ENCODE assay signal across 8 cellular contexts in the genomic region with DNA sequence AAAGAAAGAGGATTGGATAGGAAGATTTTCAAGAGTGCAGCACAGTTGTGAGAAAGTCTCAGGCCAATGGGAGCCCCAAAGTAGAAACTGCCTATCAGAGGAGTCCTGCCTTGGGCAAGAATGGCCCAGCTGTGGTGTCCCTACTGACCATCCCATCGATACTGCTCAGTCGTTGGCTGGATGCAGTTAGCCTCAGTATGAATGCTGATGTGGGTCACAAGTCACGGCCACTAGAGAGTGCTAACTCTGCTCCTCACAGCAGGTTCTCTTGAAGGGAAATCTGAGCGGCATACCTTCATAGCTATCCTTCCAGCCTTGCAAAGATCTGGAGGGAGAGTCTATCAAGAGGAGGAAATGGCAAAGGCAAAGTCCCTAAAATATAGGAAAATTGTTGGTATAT. TPM values are rescaled to one million over a fixed set of nuclear protein-coding genes. Genes with fewer than 3 reads are reported as not detected.
DNase-seq lines count a peak whose midpoint lies in the region; ATAC-seq and TF ChIP-seq lines count a peak whose summit lies in the region.
"Had no signal": no experiment of that assay in that cellular context is flagged by ENCODE, and none has a peak within 500 bp of the region (broad histone marks: within the 10 kb centered on the region; RNA-seq: fewer than 3 reads in every experiment).

No MANE protein-coding gene starts in this region.

- peak overlapping the region; percentile 65 for H2AFZ ChIP-seq in neural progenitor cell (replicated peaks)

- no peaks in the 10 kb centered on the region for H3K27me3 ChIP-seq in neural progenitor cell

- no peak overlapping the region for H3K4me3 ChIP-seq in neural progenitor cell

- TF ChIP-seq CTCF in GM12872 (IDR thresholded peaks at IDR 0.05; ENCODE audit: insufficient read depth, low read depth, low read length) (peak; percentile 45; the same call in 2 of the 3 replicates), neural progenitor cell (IDR thresholded peaks at IDR 0.05) (peak; percentile 39)

- H3K27ac ChIP-seq in neural progenitor cell = no peak overlapping the region

- no peak overlapping the region for H3K4me2 ChIP-seq in neural progenitor cell

- H3F3A ChIP-seq in neural progenitor cell (ENCODE audit: low read depth) = no peaks in the 10 kb centered on the region

- H3K36me3 Mint-ChIP-seq in neural progenitor cell = no peaks in the 10 kb centered on the region
- no peaks in the 10 kb centered on the region for H3K36me3 Mint-ChIP-seq in activated T-helper 17 cell treated with anti-CD3 and anti-CD28 coated beads, Interleukin-2, amount 50 U/mL, for 72 hours (ENCODE audit: low read depth)

- no peaks in the 10 kb centered on the region for H3K36me3 ChIP-seq in neural progenitor cell

- peak; percentile 40 for DNase-seq in dermis blood vessel endothelial cell
- DNase-seq in neural progenitor cell (ENCODE audit: low spot score) = peak; percentile 46
- DNase-seq: stimulated activated CD4-positive, alpha-beta T cell treated with anti-CD3 and anti-CD28 coated beads, Interleukin-4, amount 100 ng/mL, for 1 hour had no signal

- ATAC-seq in HG03378 (IDR thresholded peaks at IDR 0.05; ENCODE audit: unreplicated experiment) (peak; percentile 44), HG02981 (IDR thresholded peaks at IDR 0.05; ENCODE audit: unreplicated experiment) (no peak), GM21367 (IDR thresholded peaks at IDR 0.05; ENCODE audit: unreplicated experiment) (no peak)
- ATAC-seq in activated T-helper 17 cell treated with anti-CD3 and anti-CD28 coated beads, Interleukin-2, amount 50 U/mL, for 72 hours (replicated peaks) = no peak

- H3K9ac ChIP-seq in neural progenitor cell = no peak overlapping the region

- peaks cover 2% of the 10 kb centered on the region for H3K4me1 Mint-ChIP-seq in neural progenitor cell
- H3K4me1 Mint-ChIP-seq in activated T-helper 17 cell treated with anti-CD3 and anti-CD28 coated beads, Interleukin-2, amount 50 U/mL, for 72 hours = no peaks in the 10 kb centered on the region

- H3K9me3 Mint-ChIP-seq in neural progenitor cell = no peaks in the 10 kb centered on the region
- no peaks in the 10 kb centered on the region for H3K9me3 Mint-ChIP-seq in activated T-helper 17 cell treated with anti-CD3 and anti-CD28 coated beads, Interleukin-2, amount 50 U/mL, for 72 hours

- no peak overlapping the region for H3K4me3 Mint-ChIP-seq in neural progenitor cell
- H3K4me3 Mint-ChIP-seq in activated T-helper 17 cell treated with anti-CD3 and anti-CD28 coated beads, Interleukin-2, amount 50 U/mL, for 72 hours = no peak overlapping the region

- no peaks in the 10 kb centered on the region for H3K9me3 ChIP-seq in neural progenitor cell (ENCODE audit: low read depth)

- no peaks in the 10 kb centered on the region for H3K27me3 Mint-ChIP-seq in neural progenitor cell (ENCODE audit: insufficient read depth, low read depth)
- H3K27me3 Mint-ChIP-seq in activated T-helper 17 cell treated with anti-CD3 and anti-CD28 coated beads, Interleukin-2, amount 50 U/mL, for 72 hours = peaks cover 15% of the 10 kb centered on the region

- H3K4me1 ChIP-seq in neural progenitor cell = no peaks in the 10 kb centered on the region

- no peaks in the 10 kb centered on the region for H4K20me1 ChIP-seq in neural progenitor cell (ENCODE audit: low read depth)

- no peaks in the 10 kb centered on the region for H3K79me2 ChIP-seq in neural progenitor cell (ENCODE audit: low read depth)

- no peak overlapping the region for H3K27ac Mint-ChIP-seq in neural progenitor cell
- H3K27ac Mint-ChIP-seq in activated T-helper 17 cell treated with anti-CD3 and anti-CD28 coated beads, Interleukin-2, amount 50 U/mL, for 72 hours = no peak overlapping the region

RNA-seq across cellular contexts. Expression of a gene that starts 11.6 kb away (rescaled TPM):
- total RNA-seq in dermis blood vessel endothelial cell (10.6 and 15.3 TPM in 2 replicates), neural progenitor cell (ENCODE audit: low replicate concordance) (73.2 and 172 TPM in 2 replicates)
- 10 to 100 TPM; 31.3 to 32.5 TPM for total RNA-seq in activated T-helper 17 cell treated with anti-CD3 and anti-CD28 coated beads, Interleukin-2, amount 50 U/mL, for 72 hours

RNA-seq across cellular contexts. Expression of a gene that starts 53.4 kb away (rescaled TPM):
- 5.6 and 6.3 TPM in 2 replicates for total RNA-seq in dermis blood vessel endothelial cell
- 5.1 and 5.7 TPM in 2 replicates for total RNA-seq in neural progenitor cell (ENCODE audit: low replicate concordance)
- total RNA-seq in activated T-helper 17 cell treated with anti-CD3 and anti-CD28 coated beads, Interleukin-2, amount 50 U/mL, for 72 hours = 1 to 10 TPM; 2.4 to 3.5 TPM

RNA-seq across cellular contexts. Expression of a gene that starts 53.5 kb away (rescaled TPM):
- 4.9 and 12.3 TPM in 2 replicates for total RNA-seq in dermis blood vessel endothelial cell
- 4.4 and 8.4 TPM in 2 replicates for total RNA-seq in neural progenitor cell (ENCODE audit: low replicate concordance)
- 10 to 100 TPM in 1 of 2 donors, 1 to 10 TPM in 1; 5.3 to 22.9 TPM for total RNA-seq in activated T-helper 17 cell treated with anti-CD3 and anti-CD28 coated beads, Interleukin-2, amount 50 U/mL, for 72 hours
